20 cellular contexts compared by ENCODE assay signal in the genomic region with DNA sequence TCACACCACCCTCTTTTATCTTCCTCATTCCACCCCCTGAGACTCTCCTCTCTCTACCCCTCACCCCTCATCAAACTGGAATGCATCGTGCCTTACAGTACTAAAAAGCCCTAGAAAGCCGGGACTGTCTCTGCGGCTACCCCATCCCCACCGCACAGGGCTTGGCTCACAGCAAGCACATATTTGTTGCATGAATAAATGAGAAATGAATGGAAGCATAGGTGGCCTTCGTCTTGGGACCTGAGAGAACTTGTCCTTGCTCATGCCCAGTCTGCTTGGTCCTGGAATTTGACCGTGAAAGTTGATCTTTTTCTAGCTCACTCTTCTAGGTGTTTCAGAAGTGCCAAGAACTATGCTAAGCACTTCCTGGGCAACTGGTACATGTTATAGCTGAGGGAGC. TPM values are rescaled to one million over a fixed set of nuclear protein-coding genes. Genes with fewer than 3 reads are reported as not detected.
DNase-seq lines count a peak whose midpoint lies in the region; FAIRE-seq and TF ChIP-seq lines count a peak whose summit lies in the region.
"Had no signal": no experiment of that assay in that cellular context is flagged by ENCODE, and none has a peak within 500 bp of the region (broad histone marks: within the 10 kb centered on the region; RNA-seq: fewer than 3 reads in every experiment).

No MANE protein-coding gene starts in this region.

- TF ChIP-seq CTCF in bronchial epithelial cell (IDR thresholded peaks at IDR 0.05; ENCODE audit: insufficient read depth, low read length, severe bottlenecking) (no peak), neural crest cell (conservative IDR thresholded peaks at IDR 0.05) (no peak), endodermal cell (conservative IDR thresholded peaks at IDR 0.05) (no peak)

- FAIRE-seq in bronchial epithelial cell (lab: Jason Lieb, UNC) = peak; percentile 50
- FAIRE-seq: GM12891, GM18507 had no signal

- no peak overlapping the region for H3K9ac ChIP-seq in endodermal cell (ENCODE audit: extremely low read depth, low read length, poor library complexity, severe bottlenecking)
- H3K9ac ChIP-seq: GM23248 had no signal

- H3K4me3 Mint-ChIP-seq in neural crest cell = peak overlapping the region; percentile 16
- H3K4me3 Mint-ChIP-seq in activated T-cell treated with anti-CD3 and anti-CD28 coated beads, Interleukin-2, amount 50 U/mL, for 24 hours = no peak overlapping the region
- H3K4me3 Mint-ChIP-seq in endodermal cell = no peak overlapping the region
- H3K4me3 Mint-ChIP-seq: CD8-positive, alpha-beta T cell had no signal

- no peaks in the 10 kb centered on the region for H3K27me3 ChIP-seq in SJSA1 (replicated peaks)
- H3K27me3 ChIP-seq in bronchial epithelial cell (ENCODE audit: control insufficient read depth, insufficient read depth, low read length) = no peaks in the 10 kb centered on the region
- no peaks in the 10 kb centered on the region for H3K27me3 ChIP-seq in endodermal cell (ENCODE audit: control insufficient read depth, insufficient read depth, low read length, poor library complexity, severe bottlenecking)

- peaks cover 21% of the 10 kb centered on the region for H3K4me1 Mint-ChIP-seq in neural crest cell
- peaks cover 2% of the 10 kb centered on the region for H3K4me1 Mint-ChIP-seq in activated T-cell treated with anti-CD3 and anti-CD28 coated beads, Interleukin-2, amount 50 U/mL, for 24 hours (ENCODE audit: low read depth)
- peaks cover 35% of the 10 kb centered on the region for H3K4me1 Mint-ChIP-seq in endodermal cell

- no peaks in the 10 kb centered on the region for H3K9me3 ChIP-seq in SJSA1 (replicated peaks)
- H3K9me3 ChIP-seq in endodermal cell (ENCODE audit: control insufficient read depth, low read length) = no peaks in the 10 kb centered on the region

- H3K4me1 ChIP-seq in SJSA1 (replicated peaks) (peaks cover 34% of the 10 kb centered on the region), endodermal cell (ENCODE audit: control insufficient read depth, insufficient read depth, low read length) (no peaks in the 10 kb centered on the region)

- H3K27ac Mint-ChIP-seq in neural crest cell (ENCODE audit: unreplicated experiment) (peak overlapping the region; percentile 19), endodermal cell (no peak overlapping the region)
- H3K27ac Mint-ChIP-seq in activated T-cell treated with anti-CD3 and anti-CD28 coated beads, Interleukin-2, amount 50 U/mL, for 24 hours = no peak overlapping the region
- H3K27ac Mint-ChIP-seq: CD8-positive, alpha-beta T cell; IgD-negative memory B cell had no signal

- H3K4me3 ChIP-seq in SJSA1 = no peak overlapping the region
- H3K4me3 ChIP-seq in bronchial epithelial cell (ENCODE audit: low read depth, low read length) = no peak overlapping the region
- H3K4me3 ChIP-seq in endodermal cell (ENCODE audit: low read length) = no peak overlapping the region
- H3K4me3 ChIP-seq: GM23248 had no signal

- DNase-seq in HPDE6-E6E7 (ENCODE audit: extremely low spot score) (peak; percentile 89), SJSA1 (ENCODE audit: low read depth in 1 of 2, low spot score in 2 of 2) (peak in 1 of 2 experiments; percentile 46), bronchial epithelial cell (ENCODE audit: low read depth) (peak; percentile 97), neural crest cell (ENCODE audit: low read depth, low spot score) (no peak), COR-L47 (lab: John Stamatoyannopoulos, UW) (no peak), endodermal cell (no peak)
- no peak for DNase-seq in activated T-cell treated with anti-CD3 and anti-CD28 coated beads, Interleukin-2, amount 50 U/mL, for 24 hours
- no peak for DNase-seq in activated T-cell treated with anti-CD3 and anti-CD28 coated beads, Interleukin-2, amount 50 U/mL, for 48 hours
- DNase-seq: CD8-positive, alpha-beta T cell; GF-D8; GM23248; HCEC 1CT; Kasumi-1; NCI-H187 treated with DMSO at 0.1 percent for 48 hours; NCI-H526 treated with DMSO at 0.1 percent for 48 hours; NK-92 treated with Interleukin-12 subunit alpha and Interleukin-12 subunit beta, amount 100 ng/mL, for 24 hours had no signal

- H3K9me3 Mint-ChIP-seq in neural crest cell = no peaks in the 10 kb centered on the region
- no peaks in the 10 kb centered on the region for H3K9me3 Mint-ChIP-seq in activated T-cell treated with anti-CD3 and anti-CD28 coated beads, Interleukin-2, amount 50 U/mL, for 24 hours
- H3K9me3 Mint-ChIP-seq in endodermal cell = peaks cover 5% of the 10 kb centered on the region
- H3K9me3 Mint-ChIP-seq: CD8-positive, alpha-beta T cell; IgD-negative memory B cell had no signal

- H3K36me3 ChIP-seq in SJSA1 = no peaks in the 10 kb centered on the region
- no peaks in the 10 kb centered on the region for H3K36me3 ChIP-seq in bronchial epithelial cell (ENCODE audit: control insufficient read depth, insufficient read depth, low read length)
- H3K36me3 ChIP-seq in endodermal cell (ENCODE audit: control insufficient read depth, insufficient read depth, low read length) = no peaks in the 10 kb centered on the region

- H3K27me3 Mint-ChIP-seq in neural crest cell (ENCODE audit: low read depth) (no peaks in the 10 kb centered on the region), endodermal cell (ENCODE audit: insufficient read depth) (no peaks in the 10 kb centered on the region)
- H3K27me3 Mint-ChIP-seq in activated T-cell treated with anti-CD3 and anti-CD28 coated beads, Interleukin-2, amount 50 U/mL, for 24 hours = no peaks in the 10 kb centered on the region

- H3K27ac ChIP-seq in SJSA1 (peak overlapping the region; percentile 60), endodermal cell (ENCODE audit: low read depth, low read length) (no peak overlapping the region)
- H3K27ac ChIP-seq: GM23248 had no signal

- WGBS in endodermal cell (ENCODE audit: insufficient coverage in 1 of 2, insufficient read length in 1 of 2), 2 experiments = 94 to 100% methylated on average over 6 of the region's 6 CpGs

- H3K36me3 Mint-ChIP-seq in neural crest cell (ENCODE audit: low read depth) (peaks cover 4% of the 10 kb centered on the region), endodermal cell (ENCODE audit: low read depth) (peaks cover 13% of the 10 kb centered on the region)
- peaks cover 2% of the 10 kb centered on the region for H3K36me3 Mint-ChIP-seq in activated T-cell treated with anti-CD3 and anti-CD28 coated beads, Interleukin-2, amount 50 U/mL, for 24 hours (ENCODE audit: low read depth)
- H3K36me3 Mint-ChIP-seq: IgD-negative memory B cell had no signal

RNA-seq across cellular contexts. Expression of a gene that starts 53.3 kb away (rescaled TPM):
- total RNA-seq in SJSA1 (2014; rRNA removed; shearing (Covaris generic)) = 0.24 TPM in 1 of 2 replicates, not detected in the other
- under 0.01 TPM in 1 of 2 replicates, not detected in the other for total RNA-seq in bronchial epithelial cell
- total RNA-seq in neural crest cell = not detected in 2 replicates
- total RNA-seq in endodermal cell = 1 to 10 TPM; 6.4 TPM
- polyA plus RNA-seq in endodermal cell (2013, experiment 1 of 2) = 0.78 TPM
- polyA plus RNA-seq in endodermal cell (2013, experiment 2 of 2) = 1.1 TPM
- total RNA-seq: CD8-positive, alpha-beta T cell; OCI-LY7 had no signal

Comparison
In these comparisons a context has a peak if more than half of its experiments do, and no peak if none do; other contexts are left out.
1. DNase-seq: peak in HPDE6-E6E7 (single experiment) and bronchial epithelial cell (single experiment); none in neural crest cell (single experiment), COR-L47 (single experiment), activated T-cell treated with anti-CD3 and anti-CD28 coated beads, Interleukin-2, amount 50 U/mL, for 24 hours (single experiment), activated T-cell treated with anti-CD3 and anti-CD28 coated beads, Interleukin-2, amount 50 U/mL, for 48 hours (0 of 2) and endodermal cell (single experiment).